17 cellular contexts compared by ENCODE assay signal in the genomic region with DNA sequence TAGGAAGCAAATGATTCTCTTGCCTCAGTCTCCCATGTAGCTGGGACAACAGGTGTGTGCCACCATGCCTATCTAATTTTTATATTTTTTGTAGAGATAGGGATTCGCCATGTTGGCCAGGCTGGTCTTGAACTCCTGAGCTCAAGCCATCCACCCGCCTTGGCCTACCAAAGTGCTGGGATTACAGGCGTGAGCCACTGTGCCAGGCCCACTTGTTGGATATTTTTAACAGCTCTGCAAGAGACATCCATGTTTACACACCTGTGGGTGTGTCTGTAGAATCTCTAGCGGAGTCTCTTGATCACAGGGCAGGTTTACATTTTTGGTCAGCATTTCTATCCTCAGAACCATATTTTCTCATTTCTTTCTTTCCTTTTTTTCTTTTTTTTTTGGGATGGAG. TPM values are rescaled to one million over a fixed set of nuclear protein-coding genes. Genes with fewer than 3 reads are reported as not detected.
A peak's percentile ranks its signal among the peaks of the same experiment; 100 is the strongest.
DNase-seq lines count a peak whose midpoint lies in the region; ATAC-seq and TF ChIP-seq lines count a peak whose summit lies in the region.
"Had no signal": no experiment of that assay in that cellular context is flagged by ENCODE, and none has a peak within 500 bp of the region (broad histone marks: within the 10 kb centered on the region; RNA-seq: fewer than 3 reads in every experiment).

No MANE protein-coding gene starts in this region.

- H3K4me1 ChIP-seq in HEK293 (ENCODE audit: control insufficient read depth, insufficient read depth, low read length) (no peaks in the 10 kb centered on the region), esophagus muscularis mucosa (no peaks in the 10 kb centered on the region), Karpas-422 (ENCODE audit: low read length) (no peaks in the 10 kb centered on the region)
- H3K4me1 ChIP-seq: Caco-2 had no signal

- H2AFZ ChIP-seq in Karpas-422 (ENCODE audit: low read length): no peak overlapping the region

- H4K20me1 ChIP-seq in Karpas-422 (ENCODE audit: insufficient read depth, low read depth, low read length): no peaks in the 10 kb centered on the region
- H4K20me1 ChIP-seq: BLaER1 treated with 17β-estradiol and CSF1 and Interleukin-3, amounts not matched to agents 10 nM and 100 nM had no signal

- TF ChIP-seq CTCF in HEK293 (tag by site-specific recombination; IDR thresholded peaks at IDR 0.05) (no peak), esophagus muscularis mucosa (IDR thresholded peaks at IDR 0.05) (no peak)

- no peak for TF ChIP-seq POLR2A in esophagus muscularis mucosa (IDR thresholded peaks at IDR 0.05; ENCODE audit: low read depth)

- H3K4me2 ChIP-seq in Karpas-422 (ENCODE audit: low read depth, low read length, poor library complexity, severe bottlenecking): no peak overlapping the region
- H3K4me2 ChIP-seq: A549; BLaER1 treated with 17β-estradiol and CSF1 and Interleukin-3, amounts not matched to agents 10 nM and 100 nM had no signal

- no peaks in the 10 kb centered on the region for H3K79me2 ChIP-seq in Karpas-422 (ENCODE audit: low read length)

- H3K27ac ChIP-seq in HEK293 (ENCODE audit: extremely low read depth, low read depth, low read length) (no peak overlapping the region), esophagus muscularis mucosa (replicated peaks in 1 of 4) (no peak overlapping the region), Karpas-422 (ENCODE audit: low read length) (no peak overlapping the region)
- H3K27ac ChIP-seq: 22Rv1; A549; BLaER1 treated with 17β-estradiol and CSF1 and Interleukin-3, amounts not matched to agents 10 nM and 100 nM; C4-2B had no signal

- H3K27me3 ChIP-seq in esophagus muscularis mucosa (peaks cover 0 to 11% (median 0%) of the 10 kb centered on the region in 4 donors), Karpas-422 (ENCODE audit: low read length) (no peaks in the 10 kb centered on the region)
- H3K27me3 ChIP-seq: BLaER1 treated with 17β-estradiol and CSF1 and Interleukin-3, amounts not matched to agents 10 nM and 100 nM had no signal

- no peaks in the 10 kb centered on the region for H3K36me3 ChIP-seq in HEK293 (ENCODE audit: control insufficient read depth in 2 of 2, insufficient read depth in 1 of 2, low read length in 2 of 2)
- H3K36me3 ChIP-seq in esophagus muscularis mucosa: no peaks in the 10 kb centered on the region
- H3K36me3 ChIP-seq in Karpas-422 (ENCODE audit: insufficient read depth, low read length): no peaks in the 10 kb centered on the region
- H3K36me3 ChIP-seq: BLaER1 treated with 17β-estradiol and CSF1 and Interleukin-3, amounts not matched to agents 10 nM and 100 nM had no signal

- H3K9ac ChIP-seq in Karpas-422 (ENCODE audit: low read length): no peak overlapping the region
- H3K9ac ChIP-seq: BLaER1 treated with 17β-estradiol and CSF1 and Interleukin-3, amounts not matched to agents 10 nM and 100 nM had no signal

- POLR2A ChIA-PET in HEK293 (lab: Yijun Ruan, JAX): no interaction called here

- DNase-seq in NCI-H2029 (lab: John Stamatoyannopoulos, UW): peak; percentile 4
- DNase-seq in NCI-H2029 treated with DMSO at 0.1 percent for 48 hours (lab: John Stamatoyannopoulos, UW): no peak
- peak; percentile 64 for DNase-seq in esophagus muscularis mucosa (ENCODE audit: extremely low spot score)
- no peak for DNase-seq in Karpas-422
- DNase-seq: AML-193; Caco-2; Calu3; CD4-positive, alpha-beta T cell; CD8-positive, alpha-beta T cell; DMS79 treated with DMSO at 0.1 percent for 48 hours; GF-D8 had no signal

- intact Hi-C loops in esophagus muscularis mucosa (cut with DNase I): no loop called here

- no peak overlapping the region for H3K4me3 ChIP-seq in HEK293 (ENCODE audit: low read depth, low read length)
- no peak overlapping the region for H3K4me3 ChIP-seq in esophagus muscularis mucosa
- no peak overlapping the region for H3K4me3 ChIP-seq in Karpas-422 (ENCODE audit: low read length)
- H3K4me3 ChIP-seq: A549; BLaER1 treated with 17β-estradiol and CSF1 and Interleukin-3, amounts not matched to agents 10 nM and 100 nM had no signal

- CTCF ChIA-PET in HEK293 (lab: Yijun Ruan, JAX): interaction anchor here (0.6 kb wide), 2 partner anchors 67 to 160 kb away, joined by 3 read pairs; no protein-coding TSS in a partner anchor

- 97% methylated on average over 4 of the region's 4 CpGs for WGBS in esophagus muscularis mucosa

- ATAC-seq in GM21786 (IDR thresholded peaks at IDR 0.05; ENCODE audit: unreplicated experiment): no peak
- ATAC-seq: A549; CD8-positive, alpha-beta T cell had no signal

- TF ChIP-seq EP300 in esophagus muscularis mucosa (IDR thresholded peaks at IDR 0.05): no peak

- no peaks in the 10 kb centered on the region for H3K9me3 ChIP-seq in HEK293 (ENCODE audit: control insufficient read depth, insufficient read depth, low read depth, low read length)
- H3K9me3 ChIP-seq in esophagus muscularis mucosa: peaks cover 0 to 6% (median 0%) of the 10 kb centered on the region in 4 donors
- no peaks in the 10 kb centered on the region for H3K9me3 ChIP-seq in Karpas-422 (ENCODE audit: low read length)
- H3K9me3 ChIP-seq: Caco-2 had no signal

- no peaks in the 10 kb centered on the region for H3K9me2 ChIP-seq in Karpas-422 (replicated peaks; ENCODE audit: insufficient read depth, low read length)

TF ChIP-seq in HEK293, 187 proteins besides CTCF, POLR2A, EP300 and RAD21:
- TF ChIP-seq SCRT2 (tag by site-specific recombination; IDR thresholded peaks at IDR 0.05): peak; percentile 52
- TF ChIP-seq, protein P1, sequence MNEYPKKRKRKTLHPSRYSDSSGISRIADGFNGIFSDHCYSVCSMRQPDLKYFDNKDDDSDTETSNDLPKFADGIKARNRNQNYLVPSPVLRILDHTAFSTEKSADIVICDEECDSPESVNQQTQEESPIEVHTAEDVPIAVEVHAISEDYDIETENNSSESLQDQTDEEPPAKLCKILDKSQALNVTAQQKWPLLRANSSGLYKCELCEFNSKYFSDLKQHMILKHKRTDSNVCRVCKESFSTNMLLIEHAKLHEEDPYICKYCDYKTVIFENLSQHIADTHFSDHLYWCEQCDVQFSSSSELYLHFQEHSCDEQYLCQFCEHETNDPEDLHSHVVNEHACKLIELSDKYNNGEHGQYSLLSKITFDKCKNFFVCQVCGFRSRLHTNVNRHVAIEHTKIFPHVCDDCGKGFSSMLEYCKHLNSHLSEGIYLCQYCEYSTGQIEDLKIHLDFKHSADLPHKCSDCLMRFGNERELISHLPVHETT (tag by site-specific recombination; IDR thresholded peaks at IDR 0.05): no peak
- 0 out of 2 replicates have a peak, but pooled peaks have one; percentile 53 for TF ChIP-seq SCRT1 (tag by site-specific recombination; IDR thresholded peaks at IDR 0.05; ENCODE audit: borderline replicate concordance)
TF ChIP-seq in HEK293: peak in this region for 2.

RNA-seq across cellular contexts. Expression of gene ZFP64, which starts 53.1 kb away (rescaled TPM):
- 10 to 100 TPM in 2 of 4 donors, 1 to 10 TPM in 2; 7.6 to 15.7 (median 11.2) TPM for total RNA-seq in esophagus muscularis mucosa
- total RNA-seq in Karpas-422 (2014; rRNA removed; shearing (Covaris generic); ENCODE audit: low replicate concordance): 5.9 and 13.7 TPM in 2 replicates

Comparison
In these comparisons a context has a peak if more than half of its experiments do, and no peak if none do; other contexts are left out.
1. DNase-seq: peak in NCI-H2029 (single experiment) and esophagus muscularis mucosa (single experiment); none in NCI-H2029 treated with DMSO at 0.1 percent for 48 hours (single experiment) and Karpas-422 (single experiment).